ENCODE assay signal across 1 cellular context in the genomic region with DNA sequence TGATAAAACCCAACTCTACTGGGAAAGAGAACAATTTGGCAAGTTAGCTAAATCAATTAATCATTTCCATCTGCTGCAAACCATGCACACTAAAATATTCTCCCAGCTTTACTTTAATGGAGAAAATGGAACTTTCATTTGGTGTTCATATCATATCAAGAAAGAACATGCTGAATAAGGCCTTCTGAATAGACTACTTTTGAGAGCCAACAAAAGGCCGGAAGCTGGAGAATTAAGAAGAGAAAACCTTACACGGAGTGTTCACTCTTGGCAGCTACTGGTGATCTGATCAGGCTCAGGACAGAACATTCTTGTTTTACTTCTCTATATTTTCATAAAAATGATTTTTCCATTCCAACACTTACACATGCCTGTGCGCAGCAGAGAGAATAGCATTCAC.
TF ChIP-seq lines count a peak whose summit lies in the region.

No MANE protein-coding gene starts in this region.

TF ChIP-seq in HepG2, 621 proteins besides CTCF, POLR2A, EP300 and RAD21 (continued from another document):
- no peak for TF ChIP-seq GTF3A (CRISPR knock-in tag; conservative IDR thresholded peaks at IDR 0.05)
- TF ChIP-seq, protein P1, sequence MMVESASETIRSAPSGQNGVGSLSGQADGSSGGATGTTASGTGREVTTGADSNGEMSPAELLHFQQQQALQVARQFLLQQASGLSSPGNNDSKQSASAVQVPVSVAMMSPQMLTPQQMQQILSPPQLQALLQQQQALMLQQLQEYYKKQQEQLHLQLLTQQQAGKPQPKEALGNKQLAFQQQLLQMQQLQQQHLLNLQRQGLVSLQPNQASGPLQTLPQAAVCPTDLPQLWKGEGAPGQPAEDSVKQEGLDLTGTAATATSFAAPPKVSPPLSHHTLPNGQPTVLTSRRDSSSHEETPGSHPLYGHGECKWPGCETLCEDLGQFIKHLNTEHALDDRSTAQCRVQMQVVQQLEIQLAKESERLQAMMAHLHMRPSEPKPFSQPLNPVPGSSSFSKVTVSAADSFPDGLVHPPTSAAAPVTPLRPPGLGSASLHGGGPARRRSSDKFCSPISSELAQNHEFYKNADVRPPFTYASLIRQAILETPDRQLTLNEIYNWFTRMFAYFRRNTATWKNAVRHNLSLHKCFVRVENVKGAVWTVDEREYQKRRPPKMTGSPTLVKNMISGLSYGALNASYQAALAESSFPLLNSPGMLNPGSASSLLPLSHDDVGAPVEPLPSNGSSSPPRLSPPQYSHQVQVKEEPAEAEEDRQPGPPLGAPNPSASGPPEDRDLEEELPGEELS (CRISPR knock-in tag; IDR thresholded peaks at IDR 0.05), result no peak
- TF ChIP-seq, protein P2, sequence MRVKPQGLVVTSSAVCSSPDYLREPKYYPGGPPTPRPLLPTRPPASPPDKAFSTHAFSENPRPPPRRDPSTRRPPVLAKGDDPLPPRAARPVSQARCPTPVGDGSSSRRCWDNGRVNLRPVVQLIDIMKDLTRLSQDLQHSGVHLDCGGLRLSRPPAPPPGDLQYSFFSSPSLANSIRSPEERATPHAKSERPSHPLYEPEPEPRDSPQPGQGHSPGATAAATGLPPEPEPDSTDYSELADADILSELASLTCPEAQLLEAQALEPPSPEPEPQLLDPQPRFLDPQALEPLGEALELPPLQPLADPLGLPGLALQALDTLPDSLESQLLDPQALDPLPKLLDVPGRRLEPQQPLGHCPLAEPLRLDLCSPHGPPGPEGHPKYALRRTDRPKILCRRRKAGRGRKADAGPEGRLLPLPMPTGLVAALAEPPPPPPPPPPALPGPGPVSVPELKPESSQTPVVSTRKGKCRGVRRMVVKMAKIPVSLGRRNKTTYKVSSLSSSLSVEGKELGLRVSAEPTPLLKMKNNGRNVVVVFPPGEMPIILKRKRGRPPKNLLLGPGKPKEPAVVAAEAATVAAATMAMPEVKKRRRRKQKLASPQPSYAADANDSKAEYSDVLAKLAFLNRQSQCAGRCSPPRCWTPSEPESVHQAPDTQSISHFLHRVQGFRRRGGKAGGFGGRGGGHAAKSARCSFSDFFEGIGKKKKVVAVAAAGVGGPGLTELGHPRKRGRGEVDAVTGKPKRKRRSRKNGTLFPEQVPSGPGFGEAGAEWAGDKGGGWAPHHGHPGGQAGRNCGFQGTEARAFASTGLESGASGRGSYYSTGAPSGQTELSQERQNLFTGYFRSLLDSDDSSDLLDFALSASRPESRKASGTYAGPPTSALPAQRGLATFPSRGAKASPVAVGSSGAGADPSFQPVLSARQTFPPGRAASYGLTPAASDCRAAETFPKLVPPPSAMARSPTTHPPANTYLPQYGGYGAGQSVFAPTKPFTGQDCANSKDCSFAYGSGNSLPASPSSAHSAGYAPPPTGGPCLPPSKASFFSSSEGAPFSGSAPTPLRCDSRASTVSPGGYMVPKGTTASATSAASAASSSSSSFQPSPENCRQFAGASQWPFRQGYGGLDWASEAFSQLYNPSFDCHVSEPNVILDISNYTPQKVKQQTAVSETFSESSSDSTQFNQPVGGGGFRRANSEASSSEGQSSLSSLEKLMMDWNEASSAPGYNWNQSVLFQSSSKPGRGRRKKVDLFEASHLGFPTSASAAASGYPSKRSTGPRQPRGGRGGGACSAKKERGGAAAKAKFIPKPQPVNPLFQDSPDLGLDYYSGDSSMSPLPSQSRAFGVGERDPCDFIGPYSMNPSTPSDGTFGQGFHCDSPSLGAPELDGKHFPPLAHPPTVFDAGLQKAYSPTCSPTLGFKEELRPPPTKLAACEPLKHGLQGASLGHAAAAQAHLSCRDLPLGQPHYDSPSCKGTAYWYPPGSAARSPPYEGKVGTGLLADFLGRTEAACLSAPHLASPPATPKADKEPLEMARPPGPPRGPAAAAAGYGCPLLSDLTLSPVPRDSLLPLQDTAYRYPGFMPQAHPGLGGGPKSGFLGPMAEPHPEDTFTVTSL (CRISPR knock-in tag; IDR thresholded peaks at IDR 0.05; ENCODE audit: borderline replicate concordance), result no peak
- no peak for TF ChIP-seq LCORL (IDR thresholded peaks at IDR 0.05)
- TF ChIP-seq LCORL (CRISPR knock-in tag; IDR thresholded peaks at IDR 0.05), result no peak
- no peak for TF ChIP-seq NKX3-1 (CRISPR knock-in tag; IDR thresholded peaks at IDR 0.05)
- TF ChIP-seq, protein P3, sequence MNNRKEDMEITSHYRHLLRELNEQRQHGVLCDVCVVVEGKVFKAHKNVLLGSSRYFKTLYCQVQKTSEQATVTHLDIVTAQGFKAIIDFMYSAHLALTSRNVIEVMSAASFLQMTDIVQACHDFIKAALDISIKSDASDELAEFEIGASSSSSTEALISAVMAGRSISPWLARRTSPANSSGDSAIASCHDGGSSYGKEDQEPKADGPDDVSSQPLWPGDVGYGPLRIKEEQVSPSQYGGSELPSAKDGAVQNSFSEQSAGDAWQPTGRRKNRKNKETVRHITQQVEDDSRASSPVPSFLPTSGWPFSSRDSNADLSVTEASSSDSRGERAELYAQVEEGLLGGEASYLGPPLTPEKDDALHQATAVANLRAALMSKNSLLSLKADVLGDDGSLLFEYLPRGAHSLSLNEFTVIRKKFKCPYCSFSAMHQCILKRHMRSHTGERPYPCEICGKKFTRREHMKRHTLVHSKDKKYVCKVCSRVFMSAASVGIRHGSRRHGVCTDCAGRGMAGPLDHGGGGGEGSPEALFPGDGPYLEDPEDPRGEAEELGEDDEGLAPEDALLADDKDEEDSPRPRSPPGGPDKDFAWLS (CRISPR knock-in tag; IDR thresholded peaks at IDR 0.05; ENCODE audit: borderline replicate concordance), result no peak
- TF ChIP-seq ARNT (IDR thresholded peaks at IDR 0.05), result no peak
- TF ChIP-seq, protein P4, sequence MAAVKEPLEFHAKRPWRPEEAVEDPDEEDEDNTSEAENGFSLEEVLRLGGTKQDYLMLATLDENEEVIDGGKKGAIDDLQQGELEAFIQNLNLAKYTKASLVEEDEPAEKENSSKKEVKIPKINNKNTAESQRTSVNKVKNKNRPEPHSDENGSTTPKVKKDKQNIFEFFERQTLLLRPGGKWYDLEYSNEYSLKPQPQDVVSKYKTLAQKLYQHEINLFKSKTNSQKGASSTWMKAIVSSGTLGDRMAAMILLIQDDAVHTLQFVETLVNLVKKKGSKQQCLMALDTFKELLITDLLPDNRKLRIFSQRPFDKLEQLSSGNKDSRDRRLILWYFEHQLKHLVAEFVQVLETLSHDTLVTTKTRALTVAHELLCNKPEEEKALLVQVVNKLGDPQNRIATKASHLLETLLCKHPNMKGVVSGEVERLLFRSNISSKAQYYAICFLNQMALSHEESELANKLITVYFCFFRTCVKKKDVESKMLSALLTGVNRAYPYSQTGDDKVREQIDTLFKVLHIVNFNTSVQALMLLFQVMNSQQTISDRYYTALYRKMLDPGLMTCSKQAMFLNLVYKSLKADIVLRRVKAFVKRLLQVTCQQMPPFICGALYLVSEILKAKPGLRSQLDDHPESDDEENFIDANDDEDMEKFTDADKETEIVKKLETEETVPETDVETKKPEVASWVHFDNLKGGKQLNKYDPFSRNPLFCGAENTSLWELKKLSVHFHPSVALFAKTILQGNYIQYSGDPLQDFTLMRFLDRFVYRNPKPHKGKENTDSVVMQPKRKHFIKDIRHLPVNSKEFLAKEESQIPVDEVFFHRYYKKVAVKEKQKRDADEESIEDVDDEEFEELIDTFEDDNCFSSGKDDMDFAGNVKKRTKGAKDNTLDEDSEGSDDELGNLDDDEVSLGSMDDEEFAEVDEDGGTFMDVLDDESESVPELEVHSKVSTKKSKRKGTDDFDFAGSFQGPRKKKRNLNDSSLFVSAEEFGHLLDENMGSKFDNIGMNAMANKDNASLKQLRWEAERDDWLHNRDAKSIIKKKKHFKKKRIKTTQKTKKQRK (IDR thresholded peaks at IDR 0.05; ENCODE audit: low read length), result no peak
- TF ChIP-seq CCAR2 (optimal IDR thresholded peaks at IDR 0.05; ENCODE audit: low read depth, low read length), result no peak
- no peak for TF ChIP-seq ZNF878 (CRISPR knock-in tag; IDR thresholded peaks at IDR 0.05)
- TF ChIP-seq, protein P5, sequence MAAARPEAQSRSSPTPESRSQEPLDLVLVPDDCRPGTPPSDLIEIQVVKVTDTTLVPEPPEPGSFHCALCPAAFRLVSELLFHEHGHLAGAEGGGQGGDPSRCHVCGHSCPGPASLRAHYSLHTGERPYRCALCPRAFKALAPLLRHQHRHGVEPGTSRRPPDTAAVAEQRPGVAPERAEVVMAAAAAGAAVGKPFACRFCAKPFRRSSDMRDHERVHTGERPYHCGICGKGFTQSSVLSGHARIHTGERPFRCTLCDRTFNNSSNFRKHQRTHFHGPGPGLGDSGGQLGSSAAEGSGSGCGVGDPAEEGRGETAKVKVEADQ (CRISPR knock-in tag; IDR thresholded peaks at IDR 0.05; ENCODE audit: borderline replicate concordance), result no peak
- no peak for TF ChIP-seq SYNCRIP (IDR thresholded peaks at IDR 0.05; ENCODE audit: insufficient read depth, low read depth, low read length)
- TF ChIP-seq ZNF24 (IDR thresholded peaks at IDR 0.05), result no peak
- TF ChIP-seq, protein P6, sequence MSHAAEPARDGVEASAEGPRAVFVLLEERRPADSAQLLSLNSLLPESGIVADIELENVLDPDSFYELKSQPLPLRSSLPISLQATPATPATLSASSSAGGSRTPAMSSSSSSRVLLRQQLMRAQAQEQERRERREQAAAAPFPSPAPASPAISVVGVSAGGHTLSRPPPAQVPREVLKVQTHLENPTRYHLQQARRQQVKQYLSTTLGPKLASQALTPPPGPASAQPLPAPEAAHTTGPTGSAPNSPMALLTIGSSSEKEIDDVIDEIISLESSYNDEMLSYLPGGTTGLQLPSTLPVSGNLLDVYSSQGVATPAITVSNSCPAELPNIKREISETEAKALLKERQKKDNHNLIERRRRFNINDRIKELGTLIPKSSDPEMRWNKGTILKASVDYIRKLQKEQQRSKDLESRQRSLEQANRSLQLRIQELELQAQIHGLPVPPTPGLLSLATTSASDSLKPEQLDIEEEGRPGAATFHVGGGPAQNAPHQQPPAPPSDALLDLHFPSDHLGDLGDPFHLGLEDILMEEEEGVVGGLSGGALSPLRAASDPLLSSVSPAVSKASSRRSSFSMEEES (CRISPR knock-in tag; IDR thresholded peaks at IDR 0.05), result no peak
- TF ChIP-seq JUN (CRISPR knock-in tag; IDR thresholded peaks at IDR 0.05), result no peak
- TF ChIP-seq ZNF543 (CRISPR knock-in tag; IDR thresholded peaks at IDR 0.05), result no peak
- TF ChIP-seq TSC22D2 (CRISPR knock-in tag; IDR thresholded peaks at IDR 0.05; ENCODE audit: borderline replicate concordance), result no peak
